Comparison of ENCODE assay signal across 11 cellular contexts in the genomic region with DNA sequence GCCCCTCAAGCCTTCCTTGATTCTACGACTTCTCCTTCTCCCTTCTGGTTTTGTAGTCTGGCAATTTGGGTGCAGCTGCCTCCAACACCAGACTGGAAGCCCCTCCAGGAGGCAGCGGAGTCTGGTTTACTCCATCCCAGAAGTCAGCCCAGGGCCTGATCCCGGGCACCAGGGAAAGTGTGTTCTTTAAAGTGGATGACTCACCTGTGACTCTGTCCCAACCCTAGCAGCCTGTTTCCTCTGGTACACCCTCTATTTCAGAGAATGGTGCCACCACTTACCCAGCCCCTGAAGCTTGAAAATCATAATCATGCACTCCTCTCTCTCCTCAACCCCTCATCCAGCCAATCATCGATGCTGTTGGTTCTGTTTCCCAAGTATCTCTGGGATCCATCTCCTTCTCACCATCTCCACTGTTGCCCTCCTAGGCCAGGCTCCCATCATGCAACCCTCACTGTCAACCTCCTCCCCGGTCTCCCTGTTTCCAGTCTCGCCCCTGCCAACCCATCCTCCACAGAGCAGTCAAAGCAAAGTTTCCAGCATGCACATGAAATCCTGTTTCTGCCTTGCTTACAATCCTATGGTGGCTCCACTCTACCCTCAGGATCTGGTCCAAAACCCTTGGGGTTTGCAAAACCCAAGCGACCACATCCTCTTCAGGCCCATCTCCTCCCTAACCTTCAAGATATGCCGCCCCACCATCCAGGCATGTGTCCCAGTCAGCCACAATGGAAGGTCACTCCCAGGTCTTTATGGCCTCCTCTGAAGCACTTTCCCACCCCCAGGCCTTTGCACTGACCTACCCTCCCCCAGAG. TPM values are rescaled to one million over a fixed set of nuclear protein-coding genes. Genes with fewer than 3 reads are reported as not detected.
DNase-seq lines count a peak whose midpoint lies in the region; ATAC-seq and TF ChIP-seq lines count a peak whose summit lies in the region.
"Had no signal": no experiment of that assay in that cellular context is flagged by ENCODE, and none has a peak within 500 bp of the region (broad histone marks: within the 10 kb centered on the region; RNA-seq: fewer than 3 reads in every experiment).

No MANE protein-coding gene starts in this region.

- H3K36me3 ChIP-seq in hepatocyte (replicated peaks; ENCODE audit: insufficient read depth, low read depth): no peaks in the 10 kb centered on the region
- H3K36me3 ChIP-seq: SJSA1, upper lobe of right lung had no signal

- no peak for ATAC-seq in HG03039 (IDR thresholded peaks at IDR 0.05; ENCODE audit: unreplicated experiment)
- ATAC-seq: upper lobe of right lung had no signal

- no peak overlapping the region for H2AFZ ChIP-seq in hepatocyte

- TF ChIP-seq CTCF in RWPE1 (conservative IDR thresholded peaks at IDR 0.05; ENCODE audit: low read depth): no peak
- TF ChIP-seq CTCF in hepatocyte (IDR thresholded peaks at IDR 0.05; ENCODE audit: poor library complexity): no peak

- H3K9me2 ChIP-seq in hepatocyte (replicated peaks; ENCODE audit: insufficient read depth): no peaks in the 10 kb centered on the region

- DNase-seq in 8988T: peak; percentile 85
- DNase-seq in Daoy (ENCODE audit: low read depth): peak; percentile 49
- DNase-seq in RWPE1 (ENCODE audit: low spot score): peak; percentile 55
- DNase-seq in hepatocyte (ENCODE audit: low spot score): no peak
- DNase-seq in KG1 (lab: John Stamatoyannopoulos, UW): no peak
- no peak for DNase-seq in AG08395 (ENCODE audit: low spot score)
- DNase-seq in AG20443 (ENCODE audit: low spot score): no peak
- DNase-seq: upper lobe of right lung had no signal

- H3K79me2 ChIP-seq in hepatocyte: no peaks in the 10 kb centered on the region

- no peak overlapping the region for H3K27ac ChIP-seq in RWPE1
- H3K27ac ChIP-seq in hepatocyte: no peak overlapping the region
- H3K27ac ChIP-seq: SJSA1, upper lobe of right lung had no signal

- H3K4me2 ChIP-seq in hepatocyte: peak overlapping the region; percentile 77

- no peaks in the 10 kb centered on the region for H4K20me1 ChIP-seq in hepatocyte (ENCODE audit: insufficient read depth, poor library complexity, severe bottlenecking)

- peaks cover 100% of the 10 kb centered on the region for H3K27me3 ChIP-seq in hepatocyte
- H3K27me3 ChIP-seq: SJSA1 had no signal

- CTCF ChIA-PET in RWPE1 (lab: Yijun Ruan, JAX): no interaction called here

- WGBS in hepatocyte (ENCODE audit: low lambda C conversion rate, missing lambda C conversion rate): 52% methylated on average over 8 of the region's 8 CpGs

- H3K4me1 ChIP-seq in hepatocyte (ENCODE audit: insufficient read depth): peaks cover 26% of the 10 kb centered on the region
- H3K4me1 ChIP-seq: SJSA1 had no signal

- no peak overlapping the region for H3K4me3 ChIP-seq in hepatocyte
- H3K4me3 ChIP-seq: SJSA1, upper lobe of right lung had no signal

- H3K9me3 ChIP-seq in hepatocyte (ENCODE audit: low read depth): no peaks in the 10 kb centered on the region
- H3K9me3 ChIP-seq: SJSA1, upper lobe of right lung had no signal

- POLR2A ChIA-PET in RWPE1 (lab: Yijun Ruan, JAX; ENCODE audit: low non-redundant PET): no interaction called here

RNA-seq across cellular contexts. Expression of a gene that starts 10.5 kb away (rescaled TPM):
- total RNA-seq in Daoy (2014; rRNA removed; shearing (Covaris generic)): 0.69 and 1.5 TPM in 2 replicates
- total RNA-seq in hepatocyte: 0.10 and 0.16 TPM in 2 replicates
- polyA plus RNA-seq in hepatocyte: 0.39 TPM in 1 of 2 replicates, not detected in the other

RNA-seq across cellular contexts. Expression of a gene that starts 46.4 kb away (rescaled TPM):
- total RNA-seq in Daoy (2014; rRNA removed; shearing (Covaris generic)): 21.8 and 22.3 TPM in 2 replicates
- 15.5 and 15.9 TPM in 2 replicates for total RNA-seq in hepatocyte
- polyA plus RNA-seq in hepatocyte: 14.3 and 22.0 TPM in 2 replicates

RNA-seq across cellular contexts. Expression of a gene that starts 46.4 kb away (rescaled TPM):
- total RNA-seq in Daoy (2014; rRNA removed; shearing (Covaris generic)): 50.6 and 61.0 TPM in 2 replicates
- total RNA-seq in hepatocyte: 32.9 and 33.2 TPM in 2 replicates
- polyA plus RNA-seq in hepatocyte: 26.8 and 28.4 TPM in 2 replicates

RNA-seq across cellular contexts. Expression of a gene that starts 58.6 kb away (rescaled TPM):
- total RNA-seq in Daoy (2014; rRNA removed; shearing (Covaris generic)): not detected in 2 replicates
- total RNA-seq in hepatocyte: not detected in 2 replicates
- polyA plus RNA-seq in hepatocyte: 0.95 TPM in 1 of 2 replicates, not detected in the other
- total RNA-seq: epithelial cell of proximal tubule, SJSA1, upper lobe of right lung had no signal

RNA-seq across cellular contexts. Expression of a gene that starts 58.7 kb away (rescaled TPM):
- 56.7 and 74.4 TPM in 2 replicates for total RNA-seq in Daoy (2014; rRNA removed; shearing (Covaris generic))
- 44.4 and 46.4 TPM in 2 replicates for total RNA-seq in hepatocyte
- 113 and 132 TPM in 2 replicates for polyA plus RNA-seq in hepatocyte

Comparison
In these comparisons a context has a peak if more than half of its experiments do, and no peak if none do; other contexts are left out.
1. DNase-seq: peak in 8988T (single experiment), Daoy (single experiment) and RWPE1 (single experiment); none in hepatocyte (single experiment), KG1 (single experiment), AG08395 (single experiment) and AG20443 (single experiment).